Comparison of ENCODE assay signal across 8 cellular contexts in the genomic region with DNA sequence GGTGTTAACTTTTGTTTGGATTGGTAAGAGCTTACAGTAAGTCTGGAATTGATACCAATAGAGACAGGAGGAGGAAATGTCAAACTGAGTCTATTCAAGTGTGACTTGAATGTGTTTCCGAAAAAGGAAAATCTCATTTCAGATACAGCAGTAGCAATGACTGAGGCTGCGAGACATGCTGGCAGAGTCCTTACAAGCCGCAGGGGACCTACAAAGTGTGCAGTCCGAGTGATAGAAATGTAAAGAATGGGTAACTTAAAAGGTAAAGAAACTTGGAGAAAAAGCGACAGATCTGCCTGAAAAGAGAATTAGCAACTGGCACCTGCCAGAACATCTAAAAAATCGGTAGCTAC. TPM values are rescaled to one million over a fixed set of nuclear protein-coding genes. Genes with fewer than 3 reads are reported as not detected.
A peak's percentile ranks its signal among the peaks of the same experiment; 100 is the strongest.
DNase-seq lines count a peak whose midpoint lies in the region; ATAC-seq and TF ChIP-seq lines count a peak whose summit lies in the region.

No MANE protein-coding gene starts in this region.

- no peaks in the 10 kb centered on the region for H3K9me3 Mint-ChIP-seq in endothelial cell (ENCODE audit: unreplicated experiment)
- peaks cover 0 to 4% (median 0%) of the 10 kb centered on the region in 9 donors for H3K9me3 Mint-ChIP-seq in naive thymus-derived CD8-positive, alpha-beta T cell

- H3K4me3 Mint-ChIP-seq in endothelial cell (ENCODE audit: unreplicated experiment), result peak overlapping the region; percentile 91
- H3K4me3 Mint-ChIP-seq in naive thymus-derived CD8-positive, alpha-beta T cell, result peak overlapping the region; percentile 87 to 97 (median 93)

- TF ChIP-seq CTCF in endothelial cell (IDR thresholded peaks at IDR 0.05; ENCODE audit: unreplicated experiment), result no peak

- H3K27ac Mint-ChIP-seq in endothelial cell (ENCODE audit: unreplicated experiment), result peak overlapping the region; percentile 84
- peak overlapping the region; percentile 91 to 97 (median 96) for H3K27ac Mint-ChIP-seq in naive thymus-derived CD8-positive, alpha-beta T cell

- H3K4me1 Mint-ChIP-seq in endothelial cell (ENCODE audit: unreplicated experiment), result peaks cover 7% of the 10 kb centered on the region
- H3K4me1 Mint-ChIP-seq in naive thymus-derived CD8-positive, alpha-beta T cell, result peaks cover 15 to 38% (median 32%) of the 10 kb centered on the region in 4 donors

- no peaks in the 10 kb centered on the region for H3K27me3 Mint-ChIP-seq in endothelial cell (ENCODE audit: unreplicated experiment)
- peaks cover 0 to 8% (median 0%) of the 10 kb centered on the region in 5 donors for H3K27me3 Mint-ChIP-seq in naive thymus-derived CD8-positive, alpha-beta T cell

- H3K36me3 Mint-ChIP-seq in endothelial cell (ENCODE audit: low read depth, unreplicated experiment), result peaks cover 4% of the 10 kb centered on the region
- peaks cover 0 to 31% (median 4%) of the 10 kb centered on the region in 3 donors for H3K36me3 Mint-ChIP-seq in naive thymus-derived CD8-positive, alpha-beta T cell

- ATAC-seq in GM18868 (IDR thresholded peaks at IDR 0.05; ENCODE audit: unreplicated experiment) (peak; percentile 31), HG03095 (IDR thresholded peaks at IDR 0.05; ENCODE audit: unreplicated experiment) (peak; percentile 35), SK-N-SH treated with all-trans-retinoic acid at 6 μM for 48 hours (peak; percentile 68)
- peak; percentile 26 to 41 for ATAC-seq in naive thymus-derived CD8-positive, alpha-beta T cell

- peak; percentile 8 for DNase-seq in AG20443 (ENCODE audit: low spot score)
- no peak for DNase-seq in endothelial cell (ENCODE audit: low spot score)
- DNase-seq in naive thymus-derived CD8-positive, alpha-beta T cell, result peak in 1 of 10 donors; percentile 3
- no peak for DNase-seq in inferior parietal cortex (ENCODE audit: extremely low spot score)
- DNase-seq in GM19238 (ENCODE audit: insufficient read length, low spot score), result no peak

- POLR2A ChIA-PET in naive thymus-derived CD8-positive, alpha-beta T cell (lab: Charles Lee), result interaction anchor here (1.1 to 2.0 kb wide), 5 partner anchors 9 to 1380 kb away, joined by 3 to 7 read pairs (median 4); a partner anchor contains a TSS

TF ChIP-seq in SK-N-SH treated with all-trans-retinoic acid at 6 μM for 48 hours, 23 proteins besides CTCF, POLR2A, EP300 and RAD21:
- TF ChIP-seq TCF4 (CRISPR knock-in tag; IDR thresholded peaks at IDR 0.05; ENCODE audit: borderline replicate concordance), result no peak
- TF ChIP-seq GLIS3 (CRISPR knock-in tag; IDR thresholded peaks at IDR 0.05), result no peak
- no peak for TF ChIP-seq SNAI2 (CRISPR knock-in tag; IDR thresholded peaks at IDR 0.05)
- TF ChIP-seq, protein P1, sequence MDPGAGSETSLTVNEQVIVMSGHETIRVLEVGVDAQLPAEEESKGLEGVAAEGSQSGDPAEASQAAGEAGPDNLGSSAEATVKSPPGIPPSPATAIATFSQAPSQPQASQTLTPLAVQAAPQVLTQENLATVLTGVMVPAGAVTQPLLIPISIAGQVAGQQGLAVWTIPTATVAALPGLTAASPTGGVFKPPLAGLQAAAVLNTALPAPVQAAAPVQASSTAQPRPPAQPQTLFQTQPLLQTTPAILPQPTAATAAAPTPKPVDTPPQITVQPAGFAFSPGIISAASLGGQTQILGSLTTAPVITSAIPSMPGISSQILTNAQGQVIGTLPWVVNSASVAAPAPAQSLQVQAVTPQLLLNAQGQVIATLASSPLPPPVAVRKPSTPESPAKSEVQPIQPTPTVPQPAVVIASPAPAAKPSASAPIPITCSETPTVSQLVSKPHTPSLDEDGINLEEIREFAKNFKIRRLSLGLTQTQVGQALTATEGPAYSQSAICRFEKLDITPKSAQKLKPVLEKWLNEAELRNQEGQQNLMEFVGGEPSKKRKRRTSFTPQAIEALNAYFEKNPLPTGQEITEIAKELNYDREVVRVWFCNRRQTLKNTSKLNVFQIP (CRISPR knock-in tag; IDR thresholded peaks at IDR 0.05; ENCODE audit: borderline replicate concordance, low read depth), result no peak
- no peak for TF ChIP-seq PPARA (CRISPR knock-in tag; IDR thresholded peaks at IDR 0.05; ENCODE audit: borderline replicate concordance)
- no peak for TF ChIP-seq TOX (CRISPR knock-in tag; IDR thresholded peaks at IDR 0.05; ENCODE audit: borderline replicate concordance)

RNA-seq across cellular contexts. Expression of a gene that starts 0.4 kb away (rescaled TPM):
- total RNA-seq in endothelial cell (ENCODE audit: unreplicated experiment), result 14.7 TPM
- 10 to 100 TPM; 34.1 to 35.7 TPM for total RNA-seq in naive thymus-derived CD8-positive, alpha-beta T cell
- 1 to 10 TPM; 6.2 to 8.7 (median 6.7) TPM for polyA plus RNA-seq in naive thymus-derived CD8-positive, alpha-beta T cell
